In genomic region chr6:99741092-99741491, GRCh38 we compare ENCODE assay signal across 33 cellular contexts.
"Had no signal": no experiment of that assay in that cellular context is flagged by ENCODE, and none has a peak within 500 bp of the region (broad histone marks: within the 10 kb centered on the region; RNA-seq: fewer than 3 reads in every experiment).

No MANE protein-coding gene starts in this region.

- H3K27ac ChIP-seq: adrenal gland, body of pancreas, brain microvascular endothelial cell, breast epithelium, WERI-Rb-1 had no signal

- ATAC-seq: activated CD8-positive, alpha-beta memory T cell treated with anti-CD3 and anti-CD28 coated beads, Interleukin-2, amount 10 ng/mL, durations not matched to agents 7 days and 5 days; activated CD8-positive, alpha-beta T cell treated with anti-CD3 and anti-CD28 coated beads, Interleukin-2, amount 10 ng/mL, durations not matched to agents 7 days and 5 days; activated naive CD4-positive, alpha-beta T cell treated with anti-CD3 and anti-CD28 coated beads, Interleukin-2, amount 50 U/mL, for 72 hours; activated T-cell treated with anti-CD3 and anti-CD28 coated beads, Interleukin-2, amount 50 U/mL, for 72 hours; activated T-helper 17 cell treated with anti-CD3 and anti-CD28 coated beads, Interleukin-2, amount 50 U/mL, for 72 hours; body of pancreas had no signal

- H3K4me1 ChIP-seq: adrenal gland, body of pancreas, breast epithelium had no signal

- H3K36me3 ChIP-seq: adrenal gland, brain microvascular endothelial cell, breast epithelium, WERI-Rb-1 had no signal

- FAIRE-seq: astrocyte had no signal

- DNase-seq: activated B cell treated with CpG ODN at 0.5 μM for 24 hours; activated CD4-positive, alpha-beta memory T cell treated with anti-CD3 and anti-CD28 coated beads, Interleukin-2, amount 10 ng/mL, durations not matched to agents 7 days and 5 days; activated CD4-positive, alpha-beta T cell treated with anti-CD3 and anti-CD28 coated beads for 4 hours; activated CD4-positive, alpha-beta T cell treated with anti-CD3 and anti-CD28 coated beads, Interleukin-2, amount 10 ng/mL, durations not matched to agents 7 days and 5 days; activated CD4-positive, alpha-beta T cell treated with anti-CD3 and anti-CD28 coated beads, Interleukin-2, amount 50 U/mL, for 48 hours; activated CD4-positive, CD25-positive, alpha-beta regulatory T cell treated with anti-CD3 and anti-CD28 coated beads, Interleukin-2, amount 50 U/mL, for 72 hours; activated CD8-positive, alpha-beta memory T cell treated with anti-CD3 and anti-CD28 coated beads for 24 hours; activated CD8-positive, alpha-beta memory T cell treated with anti-CD3 and anti-CD28 coated beads, Interleukin-2, amount 10 ng/mL, durations not matched to agents 7 days and 5 days; activated CD8-positive, alpha-beta memory T cell treated with anti-CD3 and anti-CD28 coated beads, Interleukin-2, amount 50 U/mL, for 48 hours; activated CD8-positive, alpha-beta T cell treated with anti-CD3 and anti-CD28 coated beads, Interleukin-2, amount 10 ng/mL, durations not matched to agents 7 days and 5 days; activated effector memory CD4-positive, alpha-beta T cell treated with anti-CD3 and anti-CD28 coated beads, Interleukin-2, amount 50 U/mL, for 16 hours; activated gamma-delta T cell treated with Interleukin-2 at 50 U/mL for 16 hours; activated naive CD4-positive, alpha-beta T cell; activated naive CD4-positive, alpha-beta T cell treated with anti-CD3 and anti-CD28 coated beads for 36 hours; activated naive CD4-positive, alpha-beta T cell treated with anti-CD3 and anti-CD28 coated beads, Interleukin-2, amount 50 U/mL, for 16 hours; activated naive CD8-positive, alpha-beta T cell treated with anti-CD3 and anti-CD28 coated beads for 36 hours; activated T-cell treated with anti-CD3 and anti-CD28 coated beads, Interleukin-2, amount 50 U/mL, for 24 hours; activated T-cell treated with anti-CD3 and anti-CD28 coated beads, Interleukin-2, amount 50 U/mL, for 72 hours; adrenal gland; amniotic stem cell; aorta; body of pancreas; brain microvascular endothelial cell; caudate nucleus; cerebellar nuclear complex; T-helper 1 cell; T-helper 2 cell; T-helper 9 cell; WERI-Rb-1 had no signal

- H3K4me3 ChIP-seq: adrenal gland, body of pancreas, breast epithelium had no signal

- H3K9me3 ChIP-seq: adrenal gland, body of pancreas, breast epithelium had no signal
